8 cellular contexts compared by ENCODE assay signal in genomic region chr9:34611811-34612787, GRCh38. TPM values are rescaled to one million over a fixed set of nuclear protein-coding genes. Genes with fewer than 3 reads are reported as not detected.
A peak's percentile ranks its signal among the peaks of the same experiment; 100 is the strongest.
DNase-seq lines count a peak whose midpoint lies in the region; ATAC-seq and TF ChIP-seq lines count a peak whose summit lies in the region.

TSS of gene RPP25L (minus strand) at chr9:34612097. CDS start at chr9:34611296, 801 bp downstream.

- H2AFZ ChIP-seq in ACC112 (ENCODE audit: low read length, unreplicated experiment): peak within 1 kb of the TSS; percentile 81

- H3K27ac Mint-ChIP-seq in activated CD4-positive, alpha-beta T cell treated with anti-CD3 and anti-CD28 coated beads for 36 hours: peak within 1 kb of the TSS; percentile 93

- H3K4me3 ChIP-seq in ACC112 (ENCODE audit: low read depth, low read length) (peak within 1 kb of the TSS; percentile 86), choroid plexus epithelial cell (ENCODE audit: low read depth, low read length) (peak within 1 kb of the TSS; percentile 80)

- ATAC-seq in GM18519 (IDR thresholded peaks at IDR 0.05; ENCODE audit: low FRiP score, unreplicated experiment) (peak; percentile 46), HG03039 (IDR thresholded peaks at IDR 0.05; ENCODE audit: unreplicated experiment) (peak; percentile 82)
- peak; percentile 97 for ATAC-seq in activated CD4-positive, alpha-beta T cell treated with anti-CD3 and anti-CD28 coated beads for 36 hours

- DNase-seq in NCI-H2196 (lab: John Stamatoyannopoulos, UW; ENCODE audit: unreplicated experiment) (peak; percentile 92), choroid plexus epithelial cell (ENCODE audit: low read depth) (peak; percentile 84)
- DNase-seq in activated CD4-positive, alpha-beta T cell treated with anti-CD3 and anti-CD28 coated beads for 36 hours: peak; percentile 91
- DNase-seq in stimulated activated CD4-positive, alpha-beta T cell treated with anti-CD3 and anti-CD28 coated beads, Interleukin-1b, Interleukin-23, amount 100 ng/mL, for 24 hours (ENCODE audit: low read depth in 4 of 4, low spot score in 1 of 4): peak; percentile 52 to 81 (median 75)

- peaks cover 9% of the 10 kb centered on the region for H3K79me2 ChIP-seq in ACC112 (ENCODE audit: control insufficient read depth, insufficient read depth, low read length, unreplicated experiment)

- peak within 1 kb of the TSS; percentile 86 for H3K4me3 Mint-ChIP-seq in activated CD4-positive, alpha-beta T cell treated with anti-CD3 and anti-CD28 coated beads for 36 hours

- intact Hi-C loops in activated CD4-positive, alpha-beta T cell treated with anti-CD3 and anti-CD28 coated beads for 36 hours (cut with DNase I, micrococcal nuclease): loop anchor here (1.0 to 10.0 kb wide), 14 partner anchors 8 to 563 kb away; partner anchors contain the start of genes DCTN3 (in 2 of the 2), DNAI1 (in 2 of the 2), FAM219A (in 2 of the 2) and DNAJB5 (in 1 of the 2)

- H3K27ac ChIP-seq in ACC112 (ENCODE audit: low read depth, low read length) (peak within 1 kb of the TSS; percentile 35; the same call in 1 of the 2 replicates), layer of hippocampus (ENCODE audit: low read depth, low read length) (peak within 1 kb of the TSS; percentile 87)

- peaks cover 12% of the 10 kb centered on the region for H3K4me1 ChIP-seq in ACC112 (ENCODE audit: control insufficient read depth, insufficient read depth, low read length, unreplicated experiment)

- POLR2A ChIA-PET in activated CD4-positive, alpha-beta T cell treated with anti-CD3 and anti-CD28 coated beads for 36 hours (lab: Charles Lee): interaction anchor here (1.0 kb wide), 2 partner anchors 8 to 34 kb away, joined by 3 read pairs; partner anchors contain the start of gene DCTN3

- H3K36me3 Mint-ChIP-seq in activated CD4-positive, alpha-beta T cell treated with anti-CD3 and anti-CD28 coated beads for 36 hours (ENCODE audit: low read depth): peaks cover 19% of the 10 kb centered on the region

- no peaks in the 10 kb centered on the region for H3K9me3 Mint-ChIP-seq in activated CD4-positive, alpha-beta T cell treated with anti-CD3 and anti-CD28 coated beads for 36 hours (ENCODE audit: low read depth)

- H3K27me3 Mint-ChIP-seq in activated CD4-positive, alpha-beta T cell treated with anti-CD3 and anti-CD28 coated beads for 36 hours: no peaks in the 10 kb centered on the region

- H3K27me3 ChIP-seq in ACC112 (ENCODE audit: insufficient read depth, low read length) (no peaks in the 10 kb centered on the region), layer of hippocampus (ENCODE audit: control insufficient read depth, insufficient read depth, low read length) (no peaks in the 10 kb centered on the region)

- H3K4me1 Mint-ChIP-seq in activated CD4-positive, alpha-beta T cell treated with anti-CD3 and anti-CD28 coated beads for 36 hours: peaks cover 16% of the 10 kb centered on the region

- CTCF ChIA-PET in activated CD4-positive, alpha-beta T cell treated with anti-CD3 and anti-CD28 coated beads for 36 hours (lab: Charles Lee): interaction anchor here (0.7 to 2.7 kb wide), 8 partner anchors 8 to 1130 kb away, joined by 3 to 26 read pairs (median 6); partner anchors contain the start of genes DCTN3 and SIGMAR1

- no peak for TF ChIP-seq CTCF in choroid plexus epithelial cell (conservative IDR thresholded peaks at IDR 0.05; ENCODE audit: low read depth, low read length)

- no peaks in the 10 kb centered on the region for H3K36me3 ChIP-seq in ACC112 (ENCODE audit: insufficient read depth, low read length)

RNA-seq across cellular contexts. Expression of gene RPP25L, which starts in this region (rescaled TPM):
- 10 to 100 TPM; 29.3 to 35.2 TPM for total RNA-seq in activated CD4-positive, alpha-beta T cell treated with anti-CD3 and anti-CD28 coated beads for 36 hours

Comparison
In these comparisons a context has a peak if more than half of its experiments do, and no peak if none do; other contexts are left out.
1. Peak in every context shown above with its lines: DNase-seq, ATAC-seq, H3K4me3 ChIP-seq and H3K27ac ChIP-seq.
2. ATAC-seq: peak in every context shown above with its lines; median percentile 97 in activated CD4-positive, alpha-beta T cell treated with anti-CD3 and anti-CD28 coated beads for 36 hours; 82 in HG03039; 46 in GM18519.